Comparison of ENCODE assay signal across 23 cellular contexts in the genomic region with DNA sequence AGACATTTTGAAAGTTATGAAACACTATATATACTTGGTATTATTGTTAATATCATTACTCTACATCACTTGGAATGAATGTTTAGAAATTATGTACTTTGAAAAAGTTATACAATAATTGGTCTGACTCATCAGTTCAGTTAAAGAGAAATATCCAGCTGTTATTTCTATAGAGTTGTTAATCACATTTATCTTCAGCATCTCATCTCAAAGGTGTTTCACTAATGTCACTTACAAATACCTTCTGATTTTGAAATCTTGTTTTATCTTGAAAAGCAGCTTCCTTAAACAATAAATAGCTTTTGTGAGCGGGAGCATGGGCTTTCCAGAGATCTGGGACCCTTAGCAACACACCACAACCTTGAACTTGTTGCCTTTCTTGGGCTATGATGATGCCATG.
"Had no signal": no experiment of that assay in that cellular context is flagged by ENCODE, and none has a peak within 500 bp of the region (broad histone marks: within the 10 kb centered on the region; RNA-seq: fewer than 3 reads in every experiment).

No MANE protein-coding gene starts in this region.

- ATAC-seq: effector memory CD8-positive, alpha-beta T cell; esophagus mucosa; foreskin keratinocyte; gastrocnemius medialis; gastroesophageal sphincter; heart left ventricle; heart right ventricle had no signal

- DNase-seq: colonic mucosa; cortex of kidney; dermis blood vessel endothelial cell; dorsolateral prefrontal cortex; effector CD4-positive, alpha-beta T cell; effector CD8-positive, alpha-beta T cell; effector memory CD4-positive, alpha-beta T cell; effector memory CD8-positive, alpha-beta T cell; endodermal cell; erythroblast; esophagus squamous epithelium; foreskin melanocyte; gastrocnemius medialis; glutamatergic neuron; head of caudate nucleus; heart left ventricle; heart right ventricle had no signal

- FAIRE-seq: colon, endometrium, endothelial cell of umbilical vein had no signal
